ENCODE assay signal across 1 cellular context in the genomic region with DNA sequence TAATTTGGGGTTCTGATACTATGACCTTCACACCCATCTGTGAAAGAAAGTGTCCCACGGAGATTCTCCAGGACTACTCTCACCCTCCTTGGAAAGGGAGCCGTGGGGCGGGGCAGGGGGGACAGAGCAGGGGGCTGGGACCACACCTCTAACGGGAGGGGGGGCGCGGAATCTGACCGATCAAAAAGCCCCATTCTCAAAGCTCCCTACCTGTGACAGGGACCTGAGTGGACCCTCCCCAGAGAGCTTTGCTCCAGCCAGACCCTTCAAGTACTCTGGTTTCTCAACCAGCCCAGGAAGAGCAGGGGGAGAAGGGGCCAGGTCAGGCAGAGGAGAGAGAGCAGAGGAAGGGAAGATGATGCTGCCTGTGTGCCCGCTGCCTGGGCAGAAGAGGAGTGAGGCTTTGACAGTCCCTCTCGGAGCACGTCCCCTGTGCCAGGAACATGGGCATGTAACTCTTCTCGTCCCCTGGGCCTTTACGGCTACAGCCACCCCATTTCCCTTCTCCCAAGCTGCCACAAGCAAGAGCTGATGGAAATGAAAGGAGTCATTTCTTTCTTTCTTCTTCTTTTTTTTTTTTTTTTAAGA.
TF ChIP-seq lines count a peak whose summit lies in the region.

No MANE protein-coding gene starts in this region.

TF ChIP-seq in GM12878, 131 proteins besides CTCF, POLR2A, EP300 and RAD21:
- TF ChIP-seq SMARCA5 (IDR thresholded peaks at IDR 0.05) (no peak), SIN3A (IDR thresholded peaks at IDR 0.05; ENCODE audit: low read depth, low read length) (no peak), NFYA (IDR thresholded peaks at IDR 0.05; ENCODE audit: borderline replicate concordance, low read depth, low read length) (no peak), ZNF384 (IDR thresholded peaks at IDR 0.05; ENCODE audit: borderline replicate concordance, low read depth, low read length) (peak; percentile 33; the same call in 1 of the 2 replicates), SREBF1 (IDR thresholded peaks at IDR 0.05; ENCODE audit: low read length) (no peak), MTA2 (IDR thresholded peaks at IDR 0.05; ENCODE audit: low read depth) (no peak), NFIC (IDR thresholded peaks at IDR 0.05; ENCODE audit: low read depth, low read length) (no peak), SIX5 (IDR thresholded peaks at IDR 0.05; ENCODE audit: low read depth, low read length, severe bottlenecking) (no peak), RCOR1 (conservative IDR thresholded peaks at IDR 0.05; ENCODE audit: low read depth, low read length) (no peak), ZNF207 (IDR thresholded peaks at IDR 0.05; ENCODE audit: borderline replicate concordance) (no peak), MEF2A (IDR thresholded peaks at IDR 0.05; ENCODE audit: insufficient read depth, low read depth, low read length) (no peak), NBN (IDR thresholded peaks at IDR 0.05) (no peak), POLR2AphosphoS5 (IDR thresholded peaks at IDR 0.05; ENCODE audit: low read length) (peak; percentile 45; the same call in 1 of the 2 replicates), IKZF2 (IDR thresholded peaks at IDR 0.05) (no peak), ZNF274 (IDR thresholded peaks at IDR 0.05; ENCODE audit: insufficient read depth, insufficient read length) (no peak), TAF1 (IDR thresholded peaks at IDR 0.05; ENCODE audit: borderline replicate concordance, low read depth, low read length) (no peak), WRNIP1 (IDR thresholded peaks at IDR 0.05; ENCODE audit: borderline replicate concordance, low read depth, low read length) (no peak), TARDBP (IDR thresholded peaks at IDR 0.05; ENCODE audit: borderline replicate concordance) (no peak), SRF (IDR thresholded peaks at IDR 0.05; ENCODE audit: low read depth in 2 of 2, low read length in 2 of 2) (no peak), SUZ12 (IDR thresholded peaks at IDR 0.05; ENCODE audit: unreplicated experiment) (no peak), PML (IDR thresholded peaks at IDR 0.05; ENCODE audit: low read length) (no peak)
- TF ChIP-seq, protein P1, sequence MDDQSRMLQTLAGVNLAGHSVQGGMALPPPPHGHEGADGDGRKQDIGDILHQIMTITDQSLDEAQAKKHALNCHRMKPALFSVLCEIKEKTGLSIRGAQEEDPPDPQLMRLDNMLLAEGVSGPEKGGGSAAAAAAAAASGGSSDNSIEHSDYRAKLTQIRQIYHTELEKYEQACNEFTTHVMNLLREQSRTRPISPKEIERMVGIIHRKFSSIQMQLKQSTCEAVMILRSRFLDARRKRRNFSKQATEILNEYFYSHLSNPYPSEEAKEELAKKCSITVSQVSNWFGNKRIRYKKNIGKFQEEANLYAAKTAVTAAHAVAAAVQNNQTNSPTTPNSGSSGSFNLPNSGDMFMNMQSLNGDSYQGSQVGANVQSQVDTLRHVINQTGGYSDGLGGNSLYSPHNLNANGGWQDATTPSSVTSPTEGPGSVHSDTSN (IDR thresholded peaks at IDR 0.05; ENCODE audit: insufficient replicate concordance, low read depth, low read length): no peak
- TF ChIP-seq, protein P2, sequence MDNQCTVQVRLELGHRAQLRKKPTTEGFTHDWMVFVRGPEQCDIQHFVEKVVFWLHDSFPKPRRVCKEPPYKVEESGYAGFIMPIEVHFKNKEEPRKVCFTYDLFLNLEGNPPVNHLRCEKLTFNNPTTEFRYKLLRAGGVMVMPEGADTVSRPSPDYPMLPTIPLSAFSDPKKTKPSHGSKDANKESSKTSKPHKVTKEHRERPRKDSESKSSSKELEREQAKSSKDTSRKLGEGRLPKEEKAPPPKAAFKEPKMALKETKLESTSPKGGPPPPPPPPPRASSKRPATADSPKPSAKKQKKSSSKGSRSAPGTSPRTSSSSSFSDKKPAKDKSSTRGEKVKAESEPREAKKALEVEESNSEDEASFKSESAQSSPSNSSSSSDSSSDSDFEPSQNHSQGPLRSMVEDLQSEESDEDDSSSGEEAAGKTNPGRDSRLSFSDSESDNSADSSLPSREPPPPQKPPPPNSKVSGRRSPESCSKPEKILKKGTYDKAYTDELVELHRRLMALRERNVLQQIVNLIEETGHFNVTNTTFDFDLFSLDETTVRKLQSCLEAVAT (IDR thresholded peaks at IDR 0.05): 0 out of 2 replicates have a peak, but pooled peaks have one; percentile 38
- TF ChIP-seq, protein P3, sequence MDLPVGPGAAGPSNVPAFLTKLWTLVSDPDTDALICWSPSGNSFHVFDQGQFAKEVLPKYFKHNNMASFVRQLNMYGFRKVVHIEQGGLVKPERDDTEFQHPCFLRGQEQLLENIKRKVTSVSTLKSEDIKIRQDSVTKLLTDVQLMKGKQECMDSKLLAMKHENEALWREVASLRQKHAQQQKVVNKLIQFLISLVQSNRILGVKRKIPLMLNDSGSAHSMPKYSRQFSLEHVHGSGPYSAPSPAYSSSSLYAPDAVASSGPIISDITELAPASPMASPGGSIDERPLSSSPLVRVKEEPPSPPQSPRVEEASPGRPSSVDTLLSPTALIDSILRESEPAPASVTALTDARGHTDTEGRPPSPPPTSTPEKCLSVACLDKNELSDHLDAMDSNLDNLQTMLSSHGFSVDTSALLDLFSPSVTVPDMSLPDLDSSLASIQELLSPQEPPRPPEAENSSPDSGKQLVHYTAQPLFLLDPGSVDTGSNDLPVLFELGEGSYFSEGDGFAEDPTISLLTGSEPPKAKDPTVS (IDR thresholded peaks at IDR 0.05; ENCODE audit: low read depth, low read length): no peak
- TF ChIP-seq, protein P4, sequence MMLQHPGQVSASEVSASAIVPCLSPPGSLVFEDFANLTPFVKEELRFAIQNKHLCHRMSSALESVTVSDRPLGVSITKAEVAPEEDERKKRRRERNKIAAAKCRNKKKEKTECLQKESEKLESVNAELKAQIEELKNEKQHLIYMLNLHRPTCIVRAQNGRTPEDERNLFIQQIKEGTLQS (IDR thresholded peaks at IDR 0.05; ENCODE audit: borderline replicate concordance, extremely low read depth, low read depth, low read length): no peak
